Comparison of ENCODE assay signal across 8 cellular contexts in the genomic region with DNA sequence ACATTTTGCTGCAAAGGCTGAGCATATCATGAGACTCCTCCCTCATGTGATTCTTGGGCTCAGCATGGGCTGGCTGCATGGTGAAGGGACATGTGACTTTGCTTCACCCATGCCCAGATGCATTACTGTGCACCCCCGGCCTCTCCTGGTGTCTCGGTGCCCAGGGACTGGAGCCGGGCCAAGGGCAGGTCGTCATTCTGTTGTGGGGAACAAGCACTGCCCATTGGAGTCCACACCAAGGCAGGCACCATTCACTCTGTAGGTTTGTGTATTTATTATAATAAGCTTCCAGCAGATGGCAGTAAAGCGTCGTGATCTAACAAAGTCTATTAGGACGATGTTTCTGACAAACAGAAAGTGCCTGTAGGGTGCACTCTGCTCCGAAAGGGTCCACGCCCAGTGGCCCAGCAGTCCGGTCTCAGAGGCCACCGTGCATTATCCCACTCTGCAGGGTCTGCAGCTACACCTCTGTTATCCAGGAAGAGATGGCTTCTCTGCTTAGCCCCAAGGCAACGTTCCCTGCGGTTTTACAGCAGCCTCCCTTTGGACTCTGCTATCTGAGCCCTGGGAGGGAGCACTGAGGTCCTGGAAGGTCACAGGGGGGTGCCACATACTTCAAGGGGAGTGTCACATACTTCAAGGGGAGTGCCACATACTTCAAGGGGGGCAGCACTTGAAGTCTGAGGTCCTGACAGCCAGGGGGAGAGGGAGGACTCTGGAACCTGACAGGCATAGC.
DNase-seq lines count a peak whose midpoint lies in the region; ATAC-seq lines count a peak whose summit lies in the region.

No MANE protein-coding gene starts in this region.

- peak overlapping the region; percentile 47 for H3K4me3 ChIP-seq in effector memory CD4-positive, alpha-beta T cell (ENCODE audit: insufficient read depth, low read depth, low read length, poor library complexity, severe bottlenecking)
- peak overlapping the region in 1 of 2 experiments; percentile 75 for H3K4me3 ChIP-seq in mesenchymal stem cell (ENCODE audit: insufficient read depth in 1 of 2, low read depth in 1 of 2, low read length in 2 of 2)

- CTCF ChIA-PET in activated CD4-positive, alpha-beta T cell treated with anti-CD3 and anti-CD28 coated beads, Interleukin-2, amount 10 ng/mL, durations not matched to agents 7 days and 5 days (lab: Charles Lee) = interaction anchor here (0.6 kb wide), 1 partner anchor 422 kb away, joined by 3 read pairs; no protein-coding TSS in a partner anchor

- peak overlapping the region; percentile 50 for H3K4me3 Mint-ChIP-seq in activated CD4-positive, alpha-beta T cell treated with anti-CD3 and anti-CD28 coated beads, Interleukin-2, amount 10 ng/mL, durations not matched to agents 7 days and 5 days
- peak overlapping the region; percentile 61 to 79 for H3K4me3 Mint-ChIP-seq in stimulated activated naive B cell treated with anti-CD40 and anti-IgM and Interleukin-4, amounts not matched to agents 10 μg/mL and 1 μg/mL and 100 μg/mL, for 72 hours

- no peak overlapping the region for H2BK120ac ChIP-seq in mesenchymal stem cell (ENCODE audit: low read depth, low read length)

- H4K8ac ChIP-seq in mesenchymal stem cell (ENCODE audit: low read length) = peak overlapping the region; percentile 45

- H3K9me3 Mint-ChIP-seq in activated CD4-positive, alpha-beta T cell treated with anti-CD3 and anti-CD28 coated beads, Interleukin-2, amount 10 ng/mL, durations not matched to agents 7 days and 5 days = no peaks in the 10 kb centered on the region
- H3K9me3 Mint-ChIP-seq in stimulated activated naive B cell treated with anti-CD40 and anti-IgM and Interleukin-4, amounts not matched to agents 10 μg/mL and 1 μg/mL and 100 μg/mL, for 72 hours = no peaks in the 10 kb centered on the region

- peaks cover 5% of the 10 kb centered on the region for H3K4me1 Mint-ChIP-seq in activated CD4-positive, alpha-beta T cell treated with anti-CD3 and anti-CD28 coated beads, Interleukin-2, amount 10 ng/mL, durations not matched to agents 7 days and 5 days
- H3K4me1 Mint-ChIP-seq in stimulated activated naive B cell treated with anti-CD40 and anti-IgM and Interleukin-4, amounts not matched to agents 10 μg/mL and 1 μg/mL and 100 μg/mL, for 72 hours = peaks cover 7 to 11% of the 10 kb centered on the region in 2 donors

- H3K23ac ChIP-seq in mesenchymal stem cell (ENCODE audit: low read length in 2 of 2) = no peak overlapping the region

- no peak overlapping the region for H3K14ac ChIP-seq in mesenchymal stem cell (ENCODE audit: low read length in 2 of 2)

- 9% methylated on average over 13 of the region's 13 CpGs for WGBS in mesenchymal stem cell

- POLR2A ChIA-PET in activated CD4-positive, alpha-beta T cell treated with anti-CD3 and anti-CD28 coated beads, Interleukin-2, amount 10 ng/mL, durations not matched to agents 7 days and 5 days (lab: Charles Lee) = no interaction called here

- peak overlapping the region; percentile 55 for H3K9ac ChIP-seq in mesenchymal stem cell (ENCODE audit: low read length)

- peaks cover 2% of the 10 kb centered on the region for H3K27me3 Mint-ChIP-seq in activated CD4-positive, alpha-beta T cell treated with anti-CD3 and anti-CD28 coated beads, Interleukin-2, amount 10 ng/mL, durations not matched to agents 7 days and 5 days
- peaks cover 7% of the 10 kb centered on the region in 2 donors for H3K27me3 Mint-ChIP-seq in stimulated activated naive B cell treated with anti-CD40 and anti-IgM and Interleukin-4, amounts not matched to agents 10 μg/mL and 1 μg/mL and 100 μg/mL, for 72 hours

- peak overlapping the region; percentile 46 for H3K4me2 ChIP-seq in mesenchymal stem cell (ENCODE audit: low read length, poor library complexity, severe bottlenecking)

- H2AFZ ChIP-seq in mesenchymal stem cell (ENCODE audit: low read depth, low read length) = peak overlapping the region; percentile 15

- H3K18ac ChIP-seq in mesenchymal stem cell (ENCODE audit: low read depth in 1 of 2, low read length in 2 of 2) = no peak overlapping the region

- no peaks in the 10 kb centered on the region for H3K27me3 ChIP-seq in effector memory CD4-positive, alpha-beta T cell (replicated peaks; ENCODE audit: control insufficient read depth, insufficient read depth, low read length, poor library complexity, severe bottlenecking)
- peaks cover 5 to 33% of the 10 kb centered on the region in 2 experiments for H3K27me3 ChIP-seq in mesenchymal stem cell (ENCODE audit: control insufficient read depth in 1 of 2, insufficient read depth in 1 of 2, low read length in 2 of 2)

- ATAC-seq in GM19397 (IDR thresholded peaks at IDR 0.05; ENCODE audit: unreplicated experiment) (peak; percentile 97), HG03457 (IDR thresholded peaks at IDR 0.05; ENCODE audit: unreplicated experiment) (peak; percentile 95)
- peak; percentile 95 to 97 for ATAC-seq in stimulated activated naive B cell treated with anti-CD40 and anti-IgM and Interleukin-4, amounts not matched to agents 10 μg/mL and 1 μg/mL and 100 μg/mL, for 72 hours (replicated peaks)

- no peak overlapping the region for H3K4ac ChIP-seq in mesenchymal stem cell (ENCODE audit: low read depth in 1 of 2, low read length in 2 of 2)

- peak overlapping the region; percentile 67 for H3K27ac Mint-ChIP-seq in activated CD4-positive, alpha-beta T cell treated with anti-CD3 and anti-CD28 coated beads, Interleukin-2, amount 10 ng/mL, durations not matched to agents 7 days and 5 days
- peak overlapping the region; percentile 57 for H3K27ac Mint-ChIP-seq in stimulated activated naive B cell treated with anti-CD40 and anti-IgM and Interleukin-4, amounts not matched to agents 10 μg/mL and 1 μg/mL and 100 μg/mL, for 72 hours

- no peaks in the 10 kb centered on the region for H3K36me3 ChIP-seq in effector memory CD4-positive, alpha-beta T cell (ENCODE audit: control insufficient read depth, insufficient read depth, low read length)
- H3K36me3 ChIP-seq in mesenchymal stem cell (ENCODE audit: control insufficient read depth in 1 of 2, insufficient read depth in 2 of 2, low read depth in 1 of 2, low read length in 2 of 2) = no peaks in the 10 kb centered on the region

- DNase-seq in COLO668 (lab: John Stamatoyannopoulos, UW; ENCODE audit: unreplicated experiment) = peak; percentile 68
- peak; percentile 87 for DNase-seq in NCI-H510A treated with DMSO at 0.1 percent for 48 hours (lab: John Stamatoyannopoulos, UW)
- DNase-seq in activated CD4-positive, alpha-beta T cell treated with anti-CD3 and anti-CD28 coated beads, Interleukin-2, amount 10 ng/mL, durations not matched to agents 7 days and 5 days = peak; percentile 68
- DNase-seq in effector memory CD4-positive, alpha-beta T cell = peak in 2 of 3 donors; percentile 2 to 15
- peak; percentile 73 for DNase-seq in mesenchymal stem cell
- DNase-seq in stimulated activated naive B cell treated with anti-CD40 and anti-IgM and Interleukin-4, amounts not matched to agents 10 μg/mL and 1 μg/mL and 100 μg/mL, for 72 hours = peak; percentile 32

- no peak overlapping the region for H2BK5ac ChIP-seq in mesenchymal stem cell (ENCODE audit: low read depth, low read length, poor library complexity, severe bottlenecking)

- H3K4me1 ChIP-seq in effector memory CD4-positive, alpha-beta T cell (ENCODE audit: control insufficient read depth, insufficient read depth, low read length, poor library complexity, severe bottlenecking) = peaks cover 3% of the 10 kb centered on the region
- H3K4me1 ChIP-seq in mesenchymal stem cell (ENCODE audit: control insufficient read depth, insufficient read depth, low read depth, low read length) = peaks cover 5% of the 10 kb centered on the region

- H2AK5ac ChIP-seq in mesenchymal stem cell (ENCODE audit: low read length, severe bottlenecking) = no peak overlapping the region

- no peaks in the 10 kb centered on the region for H3K79me1 ChIP-seq in mesenchymal stem cell (replicated peaks; ENCODE audit: low read length, poor library complexity, severe bottlenecking)

- no peak overlapping the region for H2BK15ac ChIP-seq in mesenchymal stem cell (ENCODE audit: low read depth, poor library complexity, severe bottlenecking)

- no peaks in the 10 kb centered on the region for H3K36me3 Mint-ChIP-seq in activated CD4-positive, alpha-beta T cell treated with anti-CD3 and anti-CD28 coated beads, Interleukin-2, amount 10 ng/mL, durations not matched to agents 7 days and 5 days (ENCODE audit: low read depth)
- H3K36me3 Mint-ChIP-seq in stimulated activated naive B cell treated with anti-CD40 and anti-IgM and Interleukin-4, amounts not matched to agents 10 μg/mL and 1 μg/mL and 100 μg/mL, for 72 hours = no peaks in the 10 kb centered on the region

- no peak overlapping the region for H4K91ac ChIP-seq in mesenchymal stem cell (ENCODE audit: low read length)

- no peaks in the 10 kb centered on the region for H3K9me3 ChIP-seq in effector memory CD4-positive, alpha-beta T cell (ENCODE audit: control insufficient read depth, low read length)
- no peaks in the 10 kb centered on the region for H3K9me3 ChIP-seq in mesenchymal stem cell (ENCODE audit: control insufficient read depth, low read length)

- H2BK12ac ChIP-seq in mesenchymal stem cell (ENCODE audit: low read length in 2 of 2) = no peak overlapping the region

- no peak overlapping the region for H3K27ac ChIP-seq in effector memory CD4-positive, alpha-beta T cell (ENCODE audit: insufficient read depth, low read length, poor library complexity, severe bottlenecking)
- H3K27ac ChIP-seq in mesenchymal stem cell (ENCODE audit: low read length, poor library complexity, severe bottlenecking) = no peak overlapping the region

Comparison
In these comparisons a context has a peak if more than half of its experiments do, and no peak if none do; other contexts are left out.
1. DNase-seq: peak in every context shown above with its lines; median percentile 87 in NCI-H510A treated with DMSO at 0.1 percent for 48 hours; 73 in mesenchymal stem cell; 68 in COLO668; 68 in activated CD4-positive, alpha-beta T cell treated with anti-CD3 and anti-CD28 coated beads, Interleukin-2, amount 10 ng/mL, durations not matched to agents 7 days and 5 days; 32 in stimulated activated naive B cell treated with anti-CD40 and anti-IgM and Interleukin-4, amounts not matched to agents 10 μg/mL and 1 μg/mL and 100 μg/mL, for 72 hours; 8 in effector memory CD4-positive, alpha-beta T cell.